ENCODE assay signal across 10 cellular contexts in genomic region chr17:59848778-59849177, GRCh38. TPM values are rescaled to one million over a fixed set of nuclear protein-coding genes. Genes with fewer than 3 reads are reported as not detected.
DNase-seq lines count a peak whose midpoint lies in the region; ATAC-seq and TF ChIP-seq lines count a peak whose summit lies in the region.
"Had no signal": no experiment of that assay in that cellular context is flagged by ENCODE, and none has a peak within 500 bp of the region (broad histone marks: within the 10 kb centered on the region; RNA-seq: fewer than 3 reads in every experiment).

No MANE protein-coding gene starts in this region.

- intact Hi-C loops in CD4-positive, alpha-beta memory T cell (cut with micrococcal nuclease): no loop called here

- CTCF ChIA-PET in CD4-positive, alpha-beta memory T cell (lab: Charles Lee; ENCODE audit: partially characterized antibody): interaction anchor here (0.7 to 5.0 kb wide), 5 partner anchors 10 to 62 kb away, joined by 3 to 28 read pairs (median 3); no protein-coding TSS in a partner anchor
- CTCF ChIA-PET in activated CD4-positive, alpha-beta memory T cell treated with anti-CD3 and anti-CD28 coated beads, Interleukin-2, amount 10 ng/mL, durations not matched to agents 7 days and 5 days (lab: Charles Lee): interaction anchor here (0.8 to 1.9 kb wide), 3 partner anchors 8 to 16 kb away, joined by 3 to 6 read pairs (median 4); no protein-coding TSS in a partner anchor

- H3K27ac Mint-ChIP-seq in CD4-positive, alpha-beta memory T cell: peak overlapping the region; percentile 60 to 93 (median 81)
- peak overlapping the region; percentile 65 for H3K27ac Mint-ChIP-seq in activated CD4-positive, alpha-beta memory T cell treated with anti-CD3 and anti-CD28 coated beads, Interleukin-2, amount 10 ng/mL, durations not matched to agents 7 days and 5 days
- H3K27ac Mint-ChIP-seq in type B pancreatic cell: peak overlapping the region; percentile 86

- H3K4me3 ChIP-seq in CD4-positive, alpha-beta memory T cell (ENCODE audit: low read length in 2 of 2): no peak overlapping the region
- H3K4me3 ChIP-seq: cardiac muscle cell, HAP-1 had no signal

- POLR2A ChIA-PET in CD4-positive, alpha-beta memory T cell (lab: Charles Lee; ENCODE audit: partially characterized antibody): interaction anchor here (0.7 to 18.0 kb wide), 8 partner anchors 8 to 229 kb away, joined by 3 to 365 read pairs (median 4); partner anchors contain the start of genes CLTC, RPS6KB1 and TUBD1
- POLR2A ChIA-PET in activated CD4-positive, alpha-beta memory T cell treated with anti-CD3 and anti-CD28 coated beads, Interleukin-2, amount 10 ng/mL, durations not matched to agents 7 days and 5 days (lab: Charles Lee): interaction anchor here (1.0 to 29.7 kb wide), 6 partner anchors 10 to 142 kb away, joined by 3 to 2499 read pairs (median 4); partner anchors contain the start of genes PTRH2 and VMP1

- H3K4me1 Mint-ChIP-seq in CD4-positive, alpha-beta memory T cell: peaks cover 42 to 71% (median 59%) of the 10 kb centered on the region in 4 donors
- peaks cover 74% of the 10 kb centered on the region for H3K4me1 Mint-ChIP-seq in activated CD4-positive, alpha-beta memory T cell treated with anti-CD3 and anti-CD28 coated beads, Interleukin-2, amount 10 ng/mL, durations not matched to agents 7 days and 5 days
- H3K4me1 Mint-ChIP-seq in type B pancreatic cell (ENCODE audit: unreplicated experiment): peaks cover 50% of the 10 kb centered on the region

- no peak overlapping the region for H3K27ac ChIP-seq in CD4-positive, alpha-beta memory T cell (ENCODE audit: low read depth, low read length)
- H3K27ac ChIP-seq: cardiac muscle cell had no signal

- no peaks in the 10 kb centered on the region for H3K27me3 Mint-ChIP-seq in CD4-positive, alpha-beta memory T cell
- no peaks in the 10 kb centered on the region for H3K27me3 Mint-ChIP-seq in activated CD4-positive, alpha-beta memory T cell treated with anti-CD3 and anti-CD28 coated beads, Interleukin-2, amount 10 ng/mL, durations not matched to agents 7 days and 5 days
- no peaks in the 10 kb centered on the region for H3K27me3 Mint-ChIP-seq in type B pancreatic cell

- peaks cover 84% of the 10 kb centered on the region for H3K4me1 ChIP-seq in CD4-positive, alpha-beta memory T cell (ENCODE audit: insufficient read depth, low read length)

- ATAC-seq in HG02678 (IDR thresholded peaks at IDR 0.05; ENCODE audit: unreplicated experiment): peak; percentile 52

- no peaks in the 10 kb centered on the region for H3K27me3 ChIP-seq in CD4-positive, alpha-beta memory T cell (ENCODE audit: insufficient read depth, low read length)
- H3K27me3 ChIP-seq: cardiac muscle cell had no signal

- peaks cover 0 to 3% (median 0%) of the 10 kb centered on the region in 8 donors for H3K9me3 Mint-ChIP-seq in CD4-positive, alpha-beta memory T cell
- H3K9me3 Mint-ChIP-seq in activated CD4-positive, alpha-beta memory T cell treated with anti-CD3 and anti-CD28 coated beads, Interleukin-2, amount 10 ng/mL, durations not matched to agents 7 days and 5 days: no peaks in the 10 kb centered on the region
- peaks cover 4% of the 10 kb centered on the region for H3K9me3 Mint-ChIP-seq in type B pancreatic cell

- peak in 1 of 5 donors; percentile 20 for DNase-seq in CD4-positive, alpha-beta memory T cell
- DNase-seq in activated CD4-positive, alpha-beta memory T cell treated with anti-CD3 and anti-CD28 coated beads, Interleukin-2, amount 10 ng/mL, durations not matched to agents 7 days and 5 days: peak; percentile 58
- DNase-seq in iris pigment epithelial cell (ENCODE audit: low read depth) (peak; percentile 90), type B pancreatic cell (ENCODE audit: extremely low spot score, unreplicated experiment) (no peak), DMS153 (lab: John Stamatoyannopoulos, UW) (no peak), activated gamma-delta T cell (lab: John Stamatoyannopoulos, UW) (no peak), UCSD-AML1 (lab: John Stamatoyannopoulos, UW; ENCODE audit: unreplicated experiment) (no peak)

- no peak for TF ChIP-seq CTCF in type B pancreatic cell (conservative IDR thresholded peaks at IDR 0.05)

- no peaks in the 10 kb centered on the region for H3K36me3 Mint-ChIP-seq in CD4-positive, alpha-beta memory T cell
- peaks cover 2% of the 10 kb centered on the region for H3K36me3 Mint-ChIP-seq in activated CD4-positive, alpha-beta memory T cell treated with anti-CD3 and anti-CD28 coated beads, Interleukin-2, amount 10 ng/mL, durations not matched to agents 7 days and 5 days (ENCODE audit: low read depth)
- H3K36me3 Mint-ChIP-seq in type B pancreatic cell: no peaks in the 10 kb centered on the region

- H3K36me3 ChIP-seq in CD4-positive, alpha-beta memory T cell (ENCODE audit: insufficient read depth, low read length): no peaks in the 10 kb centered on the region
- H3K36me3 ChIP-seq: cardiac muscle cell, HAP-1 had no signal

- peak overlapping the region; percentile 54 to 88 (median 68) for H3K4me3 Mint-ChIP-seq in CD4-positive, alpha-beta memory T cell
- H3K4me3 Mint-ChIP-seq in activated CD4-positive, alpha-beta memory T cell treated with anti-CD3 and anti-CD28 coated beads, Interleukin-2, amount 10 ng/mL, durations not matched to agents 7 days and 5 days: peak overlapping the region; percentile 24
- peak overlapping the region; percentile 20 for H3K4me3 Mint-ChIP-seq in type B pancreatic cell

- no peaks in the 10 kb centered on the region for H3K9me3 ChIP-seq in CD4-positive, alpha-beta memory T cell (ENCODE audit: control insufficient read depth in 1 of 2, low read length in 2 of 2)
- H3K9me3 ChIP-seq: HAP-1 had no signal

RNA-seq across cellular contexts. Expression of gene TUBD1, which starts 44.0 kb away (rescaled TPM):
- 10 to 100 TPM; 42.4 to 44.0 TPM for total RNA-seq in CD4-positive, alpha-beta memory T cell
- 10 to 100 TPM; 13.6 to 22.6 TPM for polyA plus RNA-seq in CD4-positive, alpha-beta memory T cell
- total RNA-seq in activated CD4-positive, alpha-beta memory T cell treated with anti-CD3 and anti-CD28 coated beads, Interleukin-2, amount 10 ng/mL, durations not matched to agents 7 days and 5 days: 10 to 100 TPM; 11.4 to 11.7 TPM
- 8.0 and 16.7 TPM in 2 replicates for total RNA-seq in type B pancreatic cell (ENCODE audit: low replicate concordance)

RNA-seq across cellular contexts. Expression of gene RPS6KB1, which starts 44.1 kb away (rescaled TPM):
- 10 to 100 TPM; 57.2 to 67.4 TPM for total RNA-seq in CD4-positive, alpha-beta memory T cell
- 10 to 100 TPM; 21.2 to 27.1 TPM for polyA plus RNA-seq in CD4-positive, alpha-beta memory T cell
- total RNA-seq in activated CD4-positive, alpha-beta memory T cell treated with anti-CD3 and anti-CD28 coated beads, Interleukin-2, amount 10 ng/mL, durations not matched to agents 7 days and 5 days: 10 to 100 TPM; 44.3 to 50.1 TPM
- total RNA-seq in type B pancreatic cell (ENCODE audit: low replicate concordance): 38.2 and 38.8 TPM in 2 replicates

Comparison
In these comparisons a context has a peak if more than half of its experiments do, and no peak if none do; other contexts are left out.
1. DNase-seq: peak in activated CD4-positive, alpha-beta memory T cell treated with anti-CD3 and anti-CD28 coated beads, Interleukin-2, amount 10 ng/mL, durations not matched to agents 7 days and 5 days (single experiment) and iris pigment epithelial cell (single experiment); none in type B pancreatic cell (single experiment), DMS153 (single experiment), activated gamma-delta T cell (single experiment) and UCSD-AML1 (single experiment).
2. Peak in every context shown above with its lines, with median percentiles within 50 percentile points of each other: H3K27ac Mint-ChIP-seq and H3K4me3 Mint-ChIP-seq.